Comparison of ENCODE assay signal across 30 cellular contexts in the genomic region with DNA sequence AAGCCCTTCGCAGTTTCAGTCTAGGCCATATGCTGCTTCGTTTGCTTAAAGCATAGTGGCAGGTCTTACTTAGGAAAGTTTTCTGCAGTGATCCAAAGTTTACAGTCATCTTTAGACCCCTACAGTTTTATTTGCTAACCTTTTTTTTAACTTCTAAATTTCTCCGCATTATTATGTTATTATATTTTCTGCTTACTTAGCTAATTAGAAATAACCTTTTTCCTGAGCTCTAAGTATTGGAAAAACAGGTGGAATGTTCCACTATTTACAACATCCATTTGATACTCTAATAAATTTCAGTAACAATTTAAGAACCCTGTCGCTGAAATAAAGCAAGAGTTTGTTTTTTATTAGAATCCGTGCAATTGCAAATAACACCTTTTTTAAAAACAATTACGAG. TPM values are rescaled to one million over a fixed set of nuclear protein-coding genes. Genes with fewer than 3 reads are reported as not detected.
DNase-seq lines count a peak whose midpoint lies in the region; ATAC-seq, FAIRE-seq and TF ChIP-seq lines count a peak whose summit lies in the region.
"Had no signal": no experiment of that assay in that cellular context is flagged by ENCODE, and none has a peak within 500 bp of the region (broad histone marks: within the 10 kb centered on the region; RNA-seq: fewer than 3 reads in every experiment).

No MANE protein-coding gene starts in this region.

- WGBS in A549 (ENCODE audit: missing lambda C conversion rate): 47% methylated on average over 6 of the region's 6 CpGs
- WGBS in IMR-90 (ENCODE audit: extremely low coverage in 2 of 2, insufficient read length in 1 of 2), 2 experiments: 100% methylated on average over 1 of the region's 6 CpGs; no CpG with 5 or more reads in 1 of the 2 experiments
- WGBS in small intestine, 3 donors: 80 to 89% (median 81%) methylated on average over 6 of the region's 6 CpGs

- H3K4me1 ChIP-seq in A549 (no peaks in the 10 kb centered on the region), IMR-90 (ENCODE audit: control insufficient read depth, insufficient read depth, low read length) (no peaks in the 10 kb centered on the region), small intestine (ENCODE audit: control insufficient read depth in 2 of 2, insufficient read depth in 1 of 2, low read depth in 1 of 2, low read length in 1 of 2) (peaks cover 0 to 3% of the 10 kb centered on the region in 2 donors)
- H3K4me1 ChIP-seq: BE2C had no signal

- no peaks in the 10 kb centered on the region for H3K9me1 ChIP-seq in IMR-90 (ENCODE audit: insufficient read depth, low read length)

- FAIRE-seq in A549 (lab: Jason Lieb, UNC) (no peak), small intestine (lab: Jason Lieb, UNC) (peak; percentile 15)
- FAIRE-seq: GM12891, GM19239 had no signal

- in situ Hi-C loops in IMR-90 (cut with MboI; ENCODE audit: low sequenced_read_pairs): no loop called here

- no peak overlapping the region for H4K5ac ChIP-seq in IMR-90 (ENCODE audit: low read depth, low read length)

- H2BK5ac ChIP-seq in IMR-90 (ENCODE audit: low read depth, low read length, poor library complexity, severe bottlenecking): no peak overlapping the region

- H3K18ac ChIP-seq in IMR-90 (ENCODE audit: low read depth, low read length): no peak overlapping the region

- H3K4me3 ChIP-seq in A549 (no peak overlapping the region), IMR-90 (ENCODE audit: insufficient read depth, low read depth, low read length) (no peak overlapping the region), small intestine (ENCODE audit: low read depth in 1 of 2, low read length in 2 of 2) (no peak overlapping the region)
- H3K4me3 ChIP-seq: BLaER1 had no signal

- TF ChIP-seq EP300 in A549 (IDR thresholded peaks at IDR 0.05): no peak

- H3K4ac ChIP-seq in IMR-90 (ENCODE audit: low read depth, low read length): no peak overlapping the region

- TF ChIP-seq CTCF in A549 (IDR thresholded peaks at IDR 0.05) (no peak), IMR-90 (conservative IDR thresholded peaks at IDR 0.05; ENCODE audit: low read depth, low read length) (no peak)

- H3K9me3 ChIP-seq in A549 (no peaks in the 10 kb centered on the region), IMR-90 (ENCODE audit: control insufficient read depth, insufficient read depth, low read length) (no peaks in the 10 kb centered on the region), small intestine (ENCODE audit: control insufficient read depth, low read depth) (no peaks in the 10 kb centered on the region)
- H3K9me3 ChIP-seq: BE2C, BLaER1 had no signal

- no peaks in the 10 kb centered on the region for H3K79me1 ChIP-seq in IMR-90 (ENCODE audit: low read depth in 1 of 2, low read length in 2 of 2)

- H3K27me3 ChIP-seq in IMR-90 (ENCODE audit: control insufficient read depth, insufficient read depth, low read length) (no peaks in the 10 kb centered on the region), small intestine (ENCODE audit: control insufficient read depth in 2 of 2, insufficient read depth in 2 of 2, low read length in 2 of 2) (peaks cover 0 to 6% of the 10 kb centered on the region in 2 donors)
- H3K27me3 ChIP-seq: BLaER1 had no signal

- TF ChIP-seq RAD21 in A549 (conservative IDR thresholded peaks at IDR 0.05 in 1 of 2, IDR thresholded peaks at IDR 0.05 in 1 of 2): no peak
- no peak for TF ChIP-seq RAD21 in IMR-90 (IDR thresholded peaks at IDR 0.05; ENCODE audit: low read length)

- H2BK15ac ChIP-seq in IMR-90 (ENCODE audit: low read depth, low read length): no peak overlapping the region

- ATAC-seq in A549 (no peak), IMR-90 (ENCODE audit: low read depth) (no peak), GM21381 (IDR thresholded peaks at IDR 0.05; ENCODE audit: unreplicated experiment) (no peak)

- H3K4me2 ChIP-seq in A549: no peak overlapping the region
- H3K4me2 ChIP-seq in IMR-90 (ENCODE audit: low read depth, low read length): no peak overlapping the region
- H3K4me2 ChIP-seq: BLaER1 had no signal

- TF ChIP-seq POLR2A in A549 (IDR thresholded peaks at IDR 0.05; ENCODE audit: low read length): no peak
- TF ChIP-seq POLR2A in IMR-90 (IDR thresholded peaks at IDR 0.05; ENCODE audit: low read depth, low read length): no peak

- no peak overlapping the region for H2AK5ac ChIP-seq in IMR-90 (ENCODE audit: low read depth, low read length)

- dilution Hi-C loops in IMR-90 (cut with HindIII; ENCODE audit: low sequenced_read_pairs, unreplicated experiment): no loop called here

- CTCF ChIA-PET in A549 (lab: Yijun Ruan, JAX) (no interaction called here), IMR-90 (lab: Yijun Ruan, JAX) (no interaction called here)

- no peak overlapping the region for H3K23ac ChIP-seq in IMR-90 (ENCODE audit: low read depth, low read length)

- H2BK120ac ChIP-seq in IMR-90 (ENCODE audit: low read depth, low read length): no peak overlapping the region

- no peak overlapping the region for H2AFZ ChIP-seq in IMR-90 (replicated peaks; ENCODE audit: low read length, poor library complexity)

- no peak overlapping the region for H3K56ac ChIP-seq in IMR-90 (ENCODE audit: extremely low read depth, insufficient read depth, low read length)

- no peak overlapping the region for H3K14ac ChIP-seq in IMR-90 (replicated peaks; ENCODE audit: low read depth, low read length)

- no peak overlapping the region for H3K9ac ChIP-seq in IMR-90 (ENCODE audit: low read depth, low read length)
- H3K9ac ChIP-seq: BLaER1 had no signal

- no peak overlapping the region for H4K8ac ChIP-seq in IMR-90 (ENCODE audit: low read depth in 2 of 2, low read length in 2 of 2)

- intact Hi-C loops in IMR-90 (cut with micrococcal nuclease): no loop called here

- H3K27ac ChIP-seq in A549 (no peak overlapping the region), IMR-90 (ENCODE audit: insufficient read depth, low read length) (no peak overlapping the region), small intestine (ENCODE audit: low read depth in 1 of 2, low read length in 1 of 2) (no peak overlapping the region)
- H3K27ac ChIP-seq: 22Rv1, BLaER1 had no signal

- no peaks in the 10 kb centered on the region for H3K36me3 ChIP-seq in IMR-90 (ENCODE audit: control insufficient read depth, insufficient read depth, low read length)
- H3K36me3 ChIP-seq in small intestine (ENCODE audit: control insufficient read depth in 2 of 2, insufficient read depth in 2 of 2, low read length in 2 of 2): no peaks in the 10 kb centered on the region
- H3K36me3 ChIP-seq: BE2C, BLaER1 had no signal

- no TSS peak for BruUV-seq in IMR-90 (replicated peaks; lab: Mats Ljungman, UMichigan)

- no peaks in the 10 kb centered on the region for H4K20me1 ChIP-seq in IMR-90 (ENCODE audit: insufficient read depth, low read length)
- H4K20me1 ChIP-seq: BLaER1 had no signal

- H2AK9ac ChIP-seq in IMR-90 (replicated peaks; ENCODE audit: low read depth, low read length, poor library complexity): no peak overlapping the region

- no peak overlapping the region for H4K91ac ChIP-seq in IMR-90 (ENCODE audit: insufficient read depth, low read depth, low read length)

- no peak overlapping the region for H2BK20ac ChIP-seq in IMR-90 (ENCODE audit: low read depth, low read length)

- DNase-seq in NCI-H82 (lab: John Stamatoyannopoulos, UW) (peak; percentile 18), NCI-H82 treated with DMSO at 0.1 percent for 48 hours (lab: John Stamatoyannopoulos, UW; ENCODE audit: unreplicated experiment) (no peak), A549 (ENCODE audit: low read depth in 1 of 2, low spot score in 1 of 2) (no peak), IMR-90 (no peak), small intestine (no peak), kidney tubule cell (ENCODE audit: low spot score) (no peak)
- DNase-seq: ACHN; BE2C; C1 segment of cervical spinal cord; CD4-positive, alpha-beta memory T cell; CD4-positive, CD25-positive, alpha-beta regulatory T cell; CD8-positive, alpha-beta memory T cell; COR-L47; DMS 273 treated with DMSO at 0.1 percent for 48 hours; DMS153; DMS53; DMS79; DND-41; EL; GF-D8 had no signal

- POLR2A ChIA-PET in A549 (lab: Yijun Ruan, JAX): no interaction called here
- POLR2A ChIA-PET in IMR-90 (lab: Charles Lee; ENCODE audit: unreplicated experiment): no interaction called here

TF ChIP-seq in A549, 52 proteins besides CTCF, POLR2A, EP300 and RAD21:
- TF ChIP-seq MAFK (IDR thresholded peaks at IDR 0.05; ENCODE audit: partially characterized antibody): peak; percentile 66
- TF ChIP-seq ESRRA (IDR thresholded peaks at IDR 0.05; ENCODE audit: borderline replicate concordance, low read length): no peak
- no peak for TF ChIP-seq RNF2 (IDR thresholded peaks at IDR 0.05; ENCODE audit: borderline replicate concordance, low read depth)

TF ChIP-seq in IMR-90, 13 proteins besides CTCF, POLR2A, EP300 and RAD21:
- TF ChIP-seq NFE2L2 (IDR thresholded peaks at IDR 0.05; ENCODE audit: low read depth, low read length) (no peak), BHLHE40 (IDR thresholded peaks at IDR 0.05; ENCODE audit: low read depth, low read length) (no peak), MAFK (IDR thresholded peaks at IDR 0.05; ENCODE audit: low read depth, low read length) (peak; percentile 37)

RNA-seq across cellular contexts. Expression of a gene that starts 4.1 kb away (rescaled TPM):
- polyA plus RNA-seq in A549 (2011; rRNA removed) (not detected in 2 replicates), A549 (2017; fragmentation: RNase III; extraction: RNeasy Plus Mini Kit Qiagen cat#74134 plus additional on column Dnase treatment) (not detected in 3 replicates), IMR-90 (2012; rRNA removed) (not detected in 2 replicates), small intestine (not detected)
- not detected in 2 replicates for polyA plus RNA-seq in A549 (2012; cell fraction: cytosol; rRNA removed)
- not detected in 2 replicates for polyA plus RNA-seq in A549 (2012; cell fraction: nucleus; rRNA removed)
- not detected in 2 replicates for polyA minus RNA-seq in A549 (2011; rRNA and poly(A)+ RNA removed)
- not detected in 2 replicates for total RNA-seq in IMR-90 (2012; rRNA removed)
- polyA plus RNA-seq in IMR-90 (2012; cell fraction: cytosol; rRNA removed): not detected in 2 replicates
- polyA plus RNA-seq in IMR-90 (2012; cell fraction: nucleus; rRNA removed; ENCODE audit: low replicate concordance): not detected in 2 replicates
- total RNA-seq: CD4-positive, alpha-beta memory T cell; CD4-positive, CD25-positive, alpha-beta regulatory T cell; CD8-positive, alpha-beta memory T cell; Daoy; G401 had no signal
- polyA plus RNA-seq: AG04450; CD14-positive monocyte; CD4-positive, alpha-beta memory T cell; CD4-positive, CD25-positive, alpha-beta regulatory T cell; CD8-positive, alpha-beta memory T cell had no signal

RNA-seq across cellular contexts. Expression of a gene that starts 18.2 kb away (rescaled TPM):
- polyA plus RNA-seq in A549 (2011; rRNA removed) (not detected in 2 replicates), A549 (2017; fragmentation: RNase III; extraction: RNeasy Plus Mini Kit Qiagen cat#74134 plus additional on column Dnase treatment) (not detected in 3 replicates), IMR-90 (2012; rRNA removed) (0.24 and 0.32 TPM in 2 replicates), small intestine (under 1 TPM in 2 of 3 donors, not detected in 1; 0.07 to 0.54 TPM)
- not detected in 2 replicates for polyA plus RNA-seq in A549 (2012; cell fraction: cytosol; rRNA removed)
- polyA plus RNA-seq in A549 (2012; cell fraction: nucleus; rRNA removed): not detected in 2 replicates
- polyA minus RNA-seq in A549 (2011; rRNA and poly(A)+ RNA removed): not detected in 2 replicates
- 0.28 and 0.36 TPM in 2 replicates for total RNA-seq in IMR-90 (2012; rRNA removed)
- polyA plus RNA-seq in IMR-90 (2012; cell fraction: cytosol; rRNA removed): 0.05 and 0.16 TPM in 2 replicates
- polyA plus RNA-seq in IMR-90 (2012; cell fraction: nucleus; rRNA removed; ENCODE audit: low replicate concordance): 0.08 TPM in 1 of 2 replicates, not detected in the other
- total RNA-seq: A172; CD4-positive, alpha-beta memory T cell; CD4-positive, CD25-positive, alpha-beta regulatory T cell; CD8-positive, alpha-beta memory T cell; G401 had no signal
- polyA plus RNA-seq: CD14-positive monocyte; CD4-positive, alpha-beta memory T cell; CD4-positive, CD25-positive, alpha-beta regulatory T cell; CD8-positive, alpha-beta memory T cell had no signal
